20 cellular contexts compared by ENCODE assay signal in the genomic region with DNA sequence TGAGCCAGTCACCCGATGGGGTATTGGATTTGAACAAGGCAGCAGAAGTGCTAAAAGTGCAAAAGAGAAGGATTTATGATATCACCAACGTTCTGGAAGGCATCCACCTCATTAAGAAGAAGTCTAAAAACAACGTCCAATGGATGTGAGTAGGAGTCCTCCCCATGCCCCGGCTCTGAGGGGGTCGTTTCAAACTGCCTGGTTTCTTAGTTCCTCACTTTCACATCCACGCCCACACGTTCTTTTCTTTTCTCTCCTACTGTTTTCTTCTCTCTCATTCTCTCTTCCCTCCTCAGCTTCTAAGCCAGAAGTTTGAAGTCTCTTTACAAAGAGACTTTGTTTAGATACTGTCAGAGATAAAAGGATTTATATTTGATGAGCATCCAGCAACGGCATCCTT. TPM values are rescaled to one million over a fixed set of nuclear protein-coding genes. Genes with fewer than 3 reads are reported as not detected.
DNase-seq lines count a peak whose midpoint lies in the region; ATAC-seq and TF ChIP-seq lines count a peak whose summit lies in the region.
"Had no signal": no experiment of that assay in that cellular context is flagged by ENCODE, and none has a peak within 500 bp of the region (broad histone marks: within the 10 kb centered on the region; RNA-seq: fewer than 3 reads in every experiment).

No MANE protein-coding gene starts in this region.

- H3K27ac ChIP-seq in A673 (ENCODE audit: low read depth, low read length, poor library complexity, severe bottlenecking) = no peak overlapping the region
- H3K27ac ChIP-seq: BLaER1, Peyer's patch, SJSA1 had no signal

- H3K4me3 Mint-ChIP-seq in CD14-positive monocyte (no peak overlapping the region), memory B cell (no peak overlapping the region)
- H3K4me3 Mint-ChIP-seq: CD8-positive, alpha-beta memory T cell had no signal

- H3K4me3 ChIP-seq in A673 (ENCODE audit: low read depth, low read length, poor library complexity, severe bottlenecking) = no peak overlapping the region
- H3K4me3 ChIP-seq: BLaER1, Peyer's patch, SJSA1 had no signal

- H3K27me3 Mint-ChIP-seq in CD14-positive monocyte (ENCODE audit: low read depth in 3 of 3) = peaks cover 0 to 2% (median 0%) of the 10 kb centered on the region in 3 donors
- no peaks in the 10 kb centered on the region for H3K27me3 Mint-ChIP-seq in memory B cell
- H3K27me3 Mint-ChIP-seq: CD8-positive, alpha-beta memory T cell had no signal

- H3K9me3 Mint-ChIP-seq in CD14-positive monocyte (no peaks in the 10 kb centered on the region), memory B cell (no peaks in the 10 kb centered on the region)
- H3K9me3 Mint-ChIP-seq: CD8-positive, alpha-beta memory T cell had no signal

- ATAC-seq in memory B cell (ENCODE audit: low read depth) = no peak

- no peaks in the 10 kb centered on the region for H3K27me3 ChIP-seq in A673 (replicated peaks; ENCODE audit: insufficient read depth, low read depth, low read length, poor library complexity)
- H3K27me3 ChIP-seq: BLaER1, Peyer's patch, SJSA1 had no signal

- H3K4me1 ChIP-seq in A673 (ENCODE audit: insufficient read depth, low read length, poor library complexity, severe bottlenecking) = peaks cover 25% of the 10 kb centered on the region
- H3K4me1 ChIP-seq: BLaER1, Peyer's patch, SJSA1 had no signal

- H3K36me3 Mint-ChIP-seq in CD14-positive monocyte (peaks cover 32 to 55% of the 10 kb centered on the region in 2 donors), memory B cell (peaks cover 24% of the 10 kb centered on the region)

- H3K36me3 ChIP-seq in A673 (ENCODE audit: insufficient read depth, low read length, poor library complexity, severe bottlenecking) = peaks cover 20% of the 10 kb centered on the region
- H3K36me3 ChIP-seq: Peyer's patch had no signal

- BruUV-seq in A673 (replicated peaks; lab: Mats Ljungman, UMichigan) = no TSS peak

- H3K9me3 ChIP-seq in A673 (ENCODE audit: low read depth, low read length, poor library complexity, severe bottlenecking) = no peaks in the 10 kb centered on the region
- H3K9me3 ChIP-seq: BLaER1, Peyer's patch, SJSA1 had no signal

- POLR2A ChIA-PET in A673 (lab: Charles Lee; ENCODE audit: low non-redundant PET) = no interaction called here

- TF ChIP-seq CTCF in A673 (conservative IDR thresholded peaks at IDR 0.05; ENCODE audit: low read depth, low read length) (no peak), CD14-positive monocyte (IDR thresholded peaks at IDR 0.05) (no peak)

- CTCF ChIA-PET in A673 (lab: Charles Lee) = no interaction called here

- H3K27ac Mint-ChIP-seq in CD14-positive monocyte (peak overlapping the region in 6 of 7 donors; percentile 21 to 81 (median 68)), memory B cell (peak overlapping the region; percentile 48)

- H3K4me1 Mint-ChIP-seq in CD14-positive monocyte (peaks cover 67% of the 10 kb centered on the region), memory B cell (no peaks in the 10 kb centered on the region)

- intact Hi-C loops in A673 (cut with micrococcal nuclease; ENCODE audit: unreplicated experiment) (no loop called here), CD14-positive monocyte (cut with micrococcal nuclease) (loop anchor here (5.0 to 10.0 kb wide), 2 partner anchors 34 to 76 kb away; a partner anchor contains a TSS)

- DNase-seq in A673 (ENCODE audit: low spot score) = peak; percentile 6
- DNase-seq in CD14-positive monocyte (ENCODE audit: low spot score) = no peak
- DNase-seq in MV-4-11 (lab: John Stamatoyannopoulos, UW) = peak; percentile 33
- DNase-seq in memory B cell (ENCODE audit: low spot score in 2 of 2) = no peak
- no peak for DNase-seq in NCI-H2107 treated with DMSO at 0.1 percent for 48 hours (lab: John Stamatoyannopoulos, UW; ENCODE audit: unreplicated experiment)
- DNase-seq in DMS 273 treated with DMSO at 0.1 percent for 48 hours (lab: John Stamatoyannopoulos, UW) = no peak
- no peak for DNase-seq in activated gamma-delta T cell treated with Interleukin-2 at 50 U/mL for 16 hours
- DNase-seq: ACHN; CD8-positive, alpha-beta memory T cell; EL; GF-D8; Karpas-422; NCI-H1048; NCI-H1417 treated with DMSO at 0.1 percent for 48 hours; NCI-H187 treated with DMSO at 0.1 percent for 48 hours; NCI-H2107; NCI-H510A; Peyer's patch had no signal

RNA-seq across cellular contexts. Expression of a gene that starts 53.0 kb away (rescaled TPM):
- total RNA-seq in A673 (2021) = 33.4 and 35.5 TPM in 2 replicates
- polyA plus RNA-seq in CD14-positive monocyte = 10 to 100 TPM in 1 of 2 donors, 1 to 10 TPM in 1; 8.3 to 12.4 TPM

Comparison
In these comparisons a context has a peak if more than half of its experiments do, and no peak if none do; other contexts are left out.
1. DNase-seq: peak in A673 (single experiment) and MV-4-11 (single experiment); none in CD14-positive monocyte (single experiment), memory B cell (0 of 2), NCI-H2107 treated with DMSO at 0.1 percent for 48 hours (single experiment), DMS 273 treated with DMSO at 0.1 percent for 48 hours (single experiment) and activated gamma-delta T cell treated with Interleukin-2 at 50 U/mL for 16 hours (single experiment).